ENCODE assay signal across 8 cellular contexts in genomic region chr19:44113138-44113783, GRCh38. TPM values are rescaled to one million over a fixed set of nuclear protein-coding genes. Genes with fewer than 3 reads are reported as not detected.
A peak's percentile ranks its signal among the peaks of the same experiment; 100 is the strongest.
DNase-seq lines count a peak whose midpoint lies in the region; ATAC-seq lines count a peak whose summit lies in the region.

Gene ZNF225 (plus strand): TSS chr19:44113399. CDS start chr19:44115828, 2,429 bp downstream.

- ATAC-seq in GM21526 (IDR thresholded peaks at IDR 0.05; ENCODE audit: low FRiP score, unreplicated experiment) = peak; percentile 88

- H3K36me3 ChIP-seq in esophagus (ENCODE audit: control insufficient read depth in 2 of 2, insufficient read depth in 2 of 2, low read length in 1 of 2) (peaks cover 0 to 5% of the 10 kb centered on the region in 2 donors), mucosa of rectum (ENCODE audit: control insufficient read depth in 2 of 2, insufficient read depth in 2 of 2, low read length in 2 of 2) (peaks cover 4 to 12% of the 10 kb centered on the region in 2 donors)

- H3K27me3 ChIP-seq in esophagus (ENCODE audit: control insufficient read depth in 1 of 2, insufficient read depth in 2 of 2, low read length in 2 of 2) (no peaks in the 10 kb centered on the region), mucosa of rectum (ENCODE audit: control insufficient read depth in 2 of 2, insufficient read depth in 2 of 2, low read length in 2 of 2) (no peaks in the 10 kb centered on the region)

- peak; percentile 96 for DNase-seq in DMS 273 treated with DMSO at 0.1 percent for 48 hours (lab: John Stamatoyannopoulos, UW)
- peak; percentile 78 for DNase-seq in HuH-7.5 (ENCODE audit: low spot score)
- peak; percentile 100 for DNase-seq in OCI-M1 (lab: John Stamatoyannopoulos, UW)
- DNase-seq in activated T-cell treated with anti-CD3 and anti-CD28 coated beads, Interleukin-2, amount 50 U/mL, for 1 hour = peak; percentile 72
- peak; percentile 63 to 79 for DNase-seq in stimulated activated CD8-positive, alpha-beta memory T cell treated with anti-CD3 and anti-CD28 coated beads, Interleukin-4, amount 100 ng/mL, for 4 hours (ENCODE audit: low read depth in 2 of 2, low spot score in 1 of 2)

- 0% methylated on average over 44 of the region's 44 CpGs for WGBS in esophagus, 2 donors

- H3K4me3 ChIP-seq in esophagus (ENCODE audit: low read depth in 1 of 2, low read length in 2 of 2) (peak within 1 kb of the TSS; percentile 95 to 96), mucosa of rectum (ENCODE audit: low read length in 2 of 2) (peak within 1 kb of the TSS; percentile 82 to 94)

- H3K9me3 ChIP-seq in esophagus (ENCODE audit: control insufficient read depth in 2 of 2, insufficient read depth in 1 of 2, low read depth in 1 of 2, low read length in 1 of 2) (peaks cover 0 to 3% of the 10 kb centered on the region in 2 donors), mucosa of rectum (ENCODE audit: control insufficient read depth in 2 of 2, low read length in 2 of 2) (peaks cover 8% of the 10 kb centered on the region in 2 donors)

- peaks cover 3% of the 10 kb centered on the region in 2 donors for H3K4me1 ChIP-seq in esophagus (ENCODE audit: control insufficient read depth in 2 of 2, insufficient read depth in 2 of 2, low read length in 1 of 2)
- peaks cover 5 to 10% of the 10 kb centered on the region in 2 donors for H3K4me1 ChIP-seq in mucosa of rectum (ENCODE audit: control insufficient read depth in 2 of 2, insufficient read depth in 2 of 2, low read length in 2 of 2)

- H3K9ac ChIP-seq in mucosa of rectum (ENCODE audit: low read depth in 1 of 2, low read length in 2 of 2) = peak within 1 kb of the TSS; percentile 72 to 75

- H3K27ac ChIP-seq in esophagus (ENCODE audit: low read depth in 2 of 2, low read length in 1 of 2) = peak within 1 kb of the TSS; percentile 11 to 87
- H3K27ac ChIP-seq in mucosa of rectum (ENCODE audit: low read depth in 2 of 2, low read length in 2 of 2) = peak within 1 kb of the TSS; percentile 46 to 65

RNA-seq across cellular contexts. Expression of gene ZNF225, which starts in this region (rescaled TPM):
- polyA plus RNA-seq in esophagus = under 1 TPM; 0.81 to 0.92 TPM

Comparison
In these comparisons a context has a peak if more than half of its experiments do, and no peak if none do; other contexts are left out.
1. Peak in every context shown above with its lines: DNase-seq, ATAC-seq, H3K4me3 ChIP-seq and H3K27ac ChIP-seq.